8 cellular contexts compared by ENCODE assay signal in genomic region chr4:7068883-7069282, GRCh38. TPM values are rescaled to one million over a fixed set of nuclear protein-coding genes. Genes with fewer than 3 reads are reported as not detected.
DNase-seq lines count a peak whose midpoint lies in the region; ATAC-seq and TF ChIP-seq lines count a peak whose summit lies in the region.

No MANE protein-coding gene starts in this region.

- peaks cover 17% of the 10 kb centered on the region for H3K36me3 Mint-ChIP-seq in GM23338 (ENCODE audit: low read depth)

- peak overlapping the region; percentile 39; the same call in 1 of the 2 replicates for H3K27ac Mint-ChIP-seq in GM23338

- H3K36me3 ChIP-seq in GM23338 (ENCODE audit: insufficient read depth) = peaks cover 3% of the 10 kb centered on the region; the same call in 1 of the 2 replicates
- peaks cover 5% of the 10 kb centered on the region for H3K36me3 ChIP-seq in SK-N-MC (ENCODE audit: insufficient read depth, low read length)
- peaks cover 1% of the 10 kb centered on the region for H3K36me3 ChIP-seq in rectal smooth muscle tissue (ENCODE audit: control insufficient read depth, insufficient read depth, low read length)

- H3K4me3 ChIP-seq in GM23338 = peak overlapping the region; percentile 72
- H3K4me3 ChIP-seq in SK-N-MC = peak overlapping the region; percentile 81
- H3K4me3 ChIP-seq in fibroblast of mammary gland (ENCODE audit: control insufficient read depth, low read depth, low read length) = peak overlapping the region; percentile 71
- peak overlapping the region; percentile 74 for H3K4me3 ChIP-seq in rectal smooth muscle tissue (ENCODE audit: low read length)

- H3K27ac ChIP-seq in GM23338 (ENCODE audit: low read depth) = no peak overlapping the region
- H3K27ac ChIP-seq in SK-N-MC = no peak overlapping the region
- H3K27ac ChIP-seq in rectal smooth muscle tissue (ENCODE audit: low read depth, low read length) = peak overlapping the region; percentile 86

- H3K4me1 ChIP-seq in GM23338 (ENCODE audit: insufficient read depth) (peaks cover 20% of the 10 kb centered on the region; the same call in 1 of the 2 replicates), rectal smooth muscle tissue (ENCODE audit: control insufficient read depth, insufficient read depth, low read length) (peaks cover 10% of the 10 kb centered on the region)

- peak overlapping the region; percentile 92 for H3K4me3 Mint-ChIP-seq in GM23338

- DNase-seq in GM23338 (ENCODE audit: low spot score) = peak; percentile 80
- no peak for DNase-seq in SK-N-MC (ENCODE audit: low read depth, low spot score)
- no peak for DNase-seq in fibroblast of mammary gland (ENCODE audit: low read depth)
- no peak for DNase-seq in AG20443 (ENCODE audit: low spot score)
- DNase-seq in SHP77 treated with DMSO at 0.1 percent for 48 hours (lab: John Stamatoyannopoulos, UW) = no peak
- no peak for DNase-seq in stimulated activated naive CD4-positive, alpha-beta T cell (lab: John Stamatoyannopoulos, UW)
- DNase-seq in omental fat pad (ENCODE audit: low spot score) = no peak

- no peaks in the 10 kb centered on the region for H3F3A ChIP-seq in GM23338 (replicated peaks; ENCODE audit: low read depth)

- H3K9ac ChIP-seq in SK-N-MC (ENCODE audit: insufficient read length) (no peak overlapping the region), rectal smooth muscle tissue (ENCODE audit: low read length) (peak overlapping the region; percentile 51)

- H3K9me3 ChIP-seq in SK-N-MC (ENCODE audit: low read depth, low read length) = no peaks in the 10 kb centered on the region

- H4K20me1 ChIP-seq in GM23338 (replicated peaks; ENCODE audit: insufficient read depth) = peaks cover 27% of the 10 kb centered on the region

- peaks cover 21% of the 10 kb centered on the region for H3K27me3 ChIP-seq in GM23338 (ENCODE audit: insufficient read depth)
- no peaks in the 10 kb centered on the region for H3K27me3 ChIP-seq in rectal smooth muscle tissue (ENCODE audit: control insufficient read depth, insufficient read depth, low read length)

- TF ChIP-seq CTCF in GM23338 (conservative IDR thresholded peaks at IDR 0.05; ENCODE audit: low read depth in 2 of 2) = no peak
- no peak for TF ChIP-seq CTCF in fibroblast of mammary gland (conservative IDR thresholded peaks at IDR 0.05; ENCODE audit: control insufficient read depth, insufficient read depth, low read depth, low read length)
- TF ChIP-seq CTCF in omental fat pad (IDR thresholded peaks at IDR 0.05) = no peak

- H3K79me2 ChIP-seq in GM23338 (replicated peaks; ENCODE audit: insufficient read depth) = peaks cover 36% of the 10 kb centered on the region

- H3K27me3 Mint-ChIP-seq in GM23338 (ENCODE audit: insufficient read depth, low read depth, poor library complexity) = peaks cover 15% of the 10 kb centered on the region

- peaks cover 20% of the 10 kb centered on the region for H3K4me1 Mint-ChIP-seq in GM23338

- peak overlapping the region; percentile 89 for H3K4me2 ChIP-seq in GM23338

- H3K9me3 Mint-ChIP-seq in GM23338 = no peaks in the 10 kb centered on the region; the same call in 2 of the 3 replicates

- peak overlapping the region; percentile 90 for H2AFZ ChIP-seq in GM23338

- ATAC-seq in GM23338 (peak; percentile 53), omental fat pad (ENCODE audit: low FRiP score) (no peak)

- H3K9me2 ChIP-seq in GM23338 (ENCODE audit: insufficient read depth) = no peaks in the 10 kb centered on the region

TF ChIP-seq in GM23338, 12 proteins besides CTCF, POLR2A, EP300 and RAD21:
- TF ChIP-seq REST (IDR thresholded peaks at IDR 0.05; ENCODE audit: unreplicated experiment) = peak; percentile 30
- TF ChIP-seq EZH2phosphoT487 (IDR thresholded peaks at IDR 0.05; ENCODE audit: unreplicated experiment) = no peak
TF ChIP-seq in GM23338: peak in this region for 1.

RNA-seq across cellular contexts. Expression of gene GRPEL1, which starts 1.0 kb away (rescaled TPM):
- total RNA-seq in GM23338 (2014; rRNA removed; shearing (Covaris generic)) = 27.4 and 27.6 TPM in 2 replicates
- polyA plus RNA-seq in GM23338 (2016; fragmentation: Nextera tagmentation; extraction: Ambion mirVana) = 108 and 112 TPM in 2 replicates
- total RNA-seq in omental fat pad = 10 to 100 TPM; 25.4 to 62.1 (median 33.8) TPM

RNA-seq across cellular contexts. Expression of gene TADA2B, which starts 25.7 kb away (rescaled TPM):
- total RNA-seq in GM23338 (2014; rRNA removed; shearing (Covaris generic)) = 11.4 and 12.0 TPM in 2 replicates
- 3.0 and 3.6 TPM in 2 replicates for polyA plus RNA-seq in GM23338 (2016; fragmentation: Nextera tagmentation; extraction: Ambion mirVana)
- total RNA-seq in omental fat pad = 10 to 100 TPM; 12.2 to 20.5 (median 16.5) TPM
